In genomic region chr14:24195186-24196070, GRCh38 we compare ENCODE assay signal across 8 cellular contexts. TPM values are rescaled to one million over a fixed set of nuclear protein-coding genes. Genes with fewer than 3 reads are reported as not detected.
DNase-seq lines count a peak whose midpoint lies in the region; ATAC-seq and TF ChIP-seq lines count a peak whose summit lies in the region.

Gene TM9SF1 (minus strand): TSS chr14:24195441. CDS start chr14:24195019, 422 bp downstream.

- no peaks in the 10 kb centered on the region for H3K27me3 ChIP-seq in BE2C
- H3K27me3 ChIP-seq in left lung, result no peaks in the 10 kb centered on the region

- H3K27ac Mint-ChIP-seq in activated CD4-positive, alpha-beta T cell treated with anti-CD3 and anti-CD28 coated beads, Interleukin-2, amount 10 ng/mL, durations not matched to agents 24 days and 14 days, result peak within 1 kb of the TSS; percentile 96

- no peaks in the 10 kb centered on the region for H3K9me3 Mint-ChIP-seq in activated CD4-positive, alpha-beta T cell treated with anti-CD3 and anti-CD28 coated beads, Interleukin-2, amount 10 ng/mL, durations not matched to agents 24 days and 14 days

- peaks cover 58% of the 10 kb centered on the region for H3K36me3 Mint-ChIP-seq in activated CD4-positive, alpha-beta T cell treated with anti-CD3 and anti-CD28 coated beads, Interleukin-2, amount 10 ng/mL, durations not matched to agents 24 days and 14 days (ENCODE audit: low read depth)

- intact Hi-C loops in activated CD4-positive, alpha-beta T cell treated with anti-CD3 and anti-CD28 coated beads, Interleukin-2, amount 10 ng/mL, durations not matched to agents 24 days and 14 days (cut with micrococcal nuclease), result loop anchor here (1.0 kb wide), 2 partner anchors 18 to 81 kb away; partner anchors contain the start of genes CHMP4A, DCAF11 and NRL
- intact Hi-C loops in left lung (cut with DNase I), result no loop called here

- H3K4me3 ChIP-seq in BE2C (ENCODE audit: low read depth, low read length) (peak within 1 kb of the TSS; percentile 94), coronary artery (peak within 1 kb of the TSS; percentile 89), left lung (peak within 1 kb of the TSS; percentile 95 to 98)

- DNase-seq in BE2C (peak; percentile 90), NCI-H510A treated with DMSO at 0.1 percent for 48 hours (lab: John Stamatoyannopoulos, UW) (peak; percentile 39), coronary artery (ENCODE audit: low spot score) (peak; percentile 93), left lung (peak; percentile 89 to 97)
- DNase-seq in activated CD4-positive, alpha-beta T cell treated with anti-CD3 and anti-CD28 coated beads, Interleukin-2, amount 10 ng/mL, durations not matched to agents 24 days and 14 days, result peak; percentile 97
- DNase-seq in stimulated activated CD4-positive, alpha-beta T cell treated with anti-CD3 and anti-CD28 coated beads, Interleukin-2, amount 100 ng/mL, for 4 hours (ENCODE audit: low read depth), result peak; percentile 83

- peak within 1 kb of the TSS; percentile 96 for H3K27ac ChIP-seq in coronary artery
- H3K27ac ChIP-seq in left lung, result peak within 1 kb of the TSS; percentile 98

- TF ChIP-seq CTCF in BE2C (IDR thresholded peaks at IDR 0.05; ENCODE audit: low read depth, low read length), result no peak
- TF ChIP-seq CTCF in coronary artery (IDR thresholded peaks at IDR 0.05), result no peak
- no peak for TF ChIP-seq CTCF in left lung (IDR thresholded peaks at IDR 0.05)

- H3K4me1 Mint-ChIP-seq in activated CD4-positive, alpha-beta T cell treated with anti-CD3 and anti-CD28 coated beads, Interleukin-2, amount 10 ng/mL, durations not matched to agents 24 days and 14 days, result peaks cover 46% of the 10 kb centered on the region

- ATAC-seq in HG03432 (IDR thresholded peaks at IDR 0.05; ENCODE audit: unreplicated experiment) (peak; percentile 89), left lung (peak; percentile 97)

- peak; percentile 71 for TF ChIP-seq POLR2A in GM19193 (IDR thresholded peaks at IDR 0.05; ENCODE audit: extremely low read depth, insufficient read depth, insufficient read length)

- H3K4me3 Mint-ChIP-seq in activated CD4-positive, alpha-beta T cell treated with anti-CD3 and anti-CD28 coated beads, Interleukin-2, amount 10 ng/mL, durations not matched to agents 24 days and 14 days, result peak within 1 kb of the TSS; percentile 87

- peaks cover 14% of the 10 kb centered on the region for H3K36me3 ChIP-seq in BE2C
- peaks cover 0 to 26% of the 10 kb centered on the region in 2 donors for H3K36me3 ChIP-seq in left lung

- H3K9me3 ChIP-seq in BE2C (no peaks in the 10 kb centered on the region), left lung (no peaks in the 10 kb centered on the region)

- no peaks in the 10 kb centered on the region for H3K27me3 Mint-ChIP-seq in activated CD4-positive, alpha-beta T cell treated with anti-CD3 and anti-CD28 coated beads, Interleukin-2, amount 10 ng/mL, durations not matched to agents 24 days and 14 days

- H3K4me1 ChIP-seq in BE2C, result no peaks in the 10 kb centered on the region
- H3K4me1 ChIP-seq in left lung, result peaks cover 16 to 45% of the 10 kb centered on the region in 2 donors

RNA-seq across cellular contexts. Expression of gene TM9SF1, which starts in this region (rescaled TPM):
- 48.8 TPM for polyA plus RNA-seq in BE2C (2012; ENCODE audit: insufficient read depth, insufficient read length, low read depth)
- total RNA-seq in activated CD4-positive, alpha-beta T cell treated with anti-CD3 and anti-CD28 coated beads, Interleukin-2, amount 10 ng/mL, durations not matched to agents 24 days and 14 days, result 35.1 and 36.4 TPM in 2 replicates
- total RNA-seq in left lung, result 10 to 100 TPM; 64.9 to 72.5 TPM

Comparison
In these comparisons a context has a peak if more than half of its experiments do, and no peak if none do; other contexts are left out.
1. Peak in every context shown above with its lines: DNase-seq, ATAC-seq, H3K4me3 ChIP-seq and H3K27ac ChIP-seq.
2. DNase-seq: peak in every context shown above with its lines; median percentile 97 in activated CD4-positive, alpha-beta T cell treated with anti-CD3 and anti-CD28 coated beads, Interleukin-2, amount 10 ng/mL, durations not matched to agents 24 days and 14 days; 93 in coronary artery; 93 in left lung; 90 in BE2C; 83 in stimulated activated CD4-positive, alpha-beta T cell treated with anti-CD3 and anti-CD28 coated beads, Interleukin-2, amount 100 ng/mL, for 4 hours; 39 in NCI-H510A treated with DMSO at 0.1 percent for 48 hours.